8 cellular contexts compared by ENCODE assay signal in the genomic region with DNA sequence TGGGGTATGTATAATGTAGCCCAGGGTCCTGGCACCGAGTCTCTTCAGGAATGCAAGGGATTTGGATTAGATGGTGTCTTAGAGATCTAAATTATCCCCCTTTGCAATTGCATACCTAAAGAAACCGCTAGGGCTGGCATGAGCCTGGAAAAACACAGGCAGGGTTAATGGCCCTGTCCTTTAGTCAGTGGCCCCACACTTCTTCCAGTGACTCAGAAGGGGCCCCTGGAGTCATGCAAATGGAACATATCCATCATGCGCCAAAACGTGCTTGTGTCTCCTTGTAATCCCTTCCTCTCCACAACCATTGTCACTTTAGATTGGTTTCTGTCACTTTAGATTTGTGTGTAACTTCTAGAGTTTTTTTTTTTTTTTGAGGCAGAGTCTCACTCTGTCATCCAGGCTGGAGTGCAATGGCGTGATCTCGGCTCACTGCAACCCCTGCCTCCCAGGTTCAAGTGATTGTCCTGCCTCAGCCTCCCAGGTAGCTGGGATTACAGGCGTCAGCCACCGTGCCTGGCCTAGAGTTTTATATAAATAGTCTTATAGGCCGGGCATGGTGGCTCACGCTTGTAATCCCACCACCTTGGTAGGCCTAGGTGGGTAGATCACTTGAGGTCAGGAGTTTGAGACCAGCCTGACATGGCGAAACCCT.
DNase-seq lines count a peak whose midpoint lies in the region; ATAC-seq and TF ChIP-seq lines count a peak whose summit lies in the region.

No MANE protein-coding gene starts in this region.

- peak; percentile 82 for DNase-seq in activated CD4-positive, alpha-beta T cell treated with anti-CD3 and anti-CD28 coated beads for 48 hours
- peak; percentile 24 for DNase-seq in fibroblast of mammary gland (ENCODE audit: low read depth)
- peak; percentile 43 for DNase-seq in retinal pigment epithelial cell (ENCODE audit: low read depth)
- no peak for DNase-seq in GM10266 (ENCODE audit: extremely low spot score)
- no peak for DNase-seq in NCI-H1092 (lab: John Stamatoyannopoulos, UW)

- peak overlapping the region; percentile 93 for H3K9ac ChIP-seq in ES-I3 (ENCODE audit: low read depth, low read length)

- no peaks in the 10 kb centered on the region for H3K36me3 ChIP-seq in ES-I3 (ENCODE audit: insufficient read depth, low read length)

- peak overlapping the region; percentile 59 for H3K4me3 ChIP-seq in fibroblast of mammary gland (ENCODE audit: control insufficient read depth, low read depth, low read length)
- H3K4me3 ChIP-seq in retinal pigment epithelial cell (ENCODE audit: low read length), result peak overlapping the region; percentile 86

- peak; percentile 3 for ATAC-seq in HG03342 (IDR thresholded peaks at IDR 0.05; ENCODE audit: unreplicated experiment)
- no peak for ATAC-seq in GM18858 (IDR thresholded peaks at IDR 0.05; ENCODE audit: unreplicated experiment)

- no peaks in the 10 kb centered on the region for H3K9me3 ChIP-seq in ES-I3 (ENCODE audit: control insufficient read depth, insufficient read depth, low read length)

- TF ChIP-seq CTCF in fibroblast of mammary gland (conservative IDR thresholded peaks at IDR 0.05; ENCODE audit: control insufficient read depth, insufficient read depth, low read depth, low read length) (no peak), retinal pigment epithelial cell (conservative IDR thresholded peaks at IDR 0.05; ENCODE audit: low read depth, low read length) (peak; percentile 48), GM10266 (IDR thresholded peaks at IDR 0.05; ENCODE audit: control insufficient read depth, insufficient read depth, low read depth, missing control alignments) (no peak)

- no peaks in the 10 kb centered on the region for H3K4me1 ChIP-seq in ES-I3 (ENCODE audit: insufficient read depth, low read length)

Comparison
In these comparisons a context has a peak if more than half of its experiments do, and no peak if none do; other contexts are left out.
1. DNase-seq: peak in activated CD4-positive, alpha-beta T cell treated with anti-CD3 and anti-CD28 coated beads for 48 hours (single experiment), fibroblast of mammary gland (single experiment) and retinal pigment epithelial cell (single experiment); none in GM10266 (single experiment) and NCI-H1092 (single experiment).